ENCODE assay signal across 11 cellular contexts in genomic region chr21:46191257-46191685, GRCh38. TPM values are rescaled to one million over a fixed set of nuclear protein-coding genes. Genes with fewer than 3 reads are reported as not detected.
DNase-seq lines count a peak whose midpoint lies in the region; ATAC-seq, FAIRE-seq and TF ChIP-seq lines count a peak whose summit lies in the region.
"Had no signal": no experiment of that assay in that cellular context is flagged by ENCODE, and none has a peak within 500 bp of the region (broad histone marks: within the 10 kb centered on the region; RNA-seq: fewer than 3 reads in every experiment).

No MANE protein-coding gene starts in this region.

- POLR2A ChIA-PET in T-cell (lab: Charles Lee), result no interaction called here

- no peak for FAIRE-seq in GM12892 (lab: Jason Lieb, UNC)

- CTCF ChIA-PET in T-cell (lab: Charles Lee), result no interaction called here

- H3K27ac ChIP-seq in VCaP, result peak overlapping the region; percentile 98

- ATAC-seq in T-cell (replicated peaks in 1 of 4), result no peak
- ATAC-seq in HG02642 (IDR thresholded peaks at IDR 0.05; ENCODE audit: poor library complexity, unreplicated experiment), result no peak
- no peak for ATAC-seq in GM19397 (IDR thresholded peaks at IDR 0.05; ENCODE audit: unreplicated experiment)

- H3K27ac Mint-ChIP-seq in T-cell, result no peak overlapping the region
- H3K27ac Mint-ChIP-seq: IgD-negative memory B cell, nephron had no signal

- no peak overlapping the region for H3K4me3 Mint-ChIP-seq in T-cell
- H3K4me3 Mint-ChIP-seq: IgD-negative memory B cell, nephron had no signal

- H3K4me1 Mint-ChIP-seq in T-cell, result no peaks in the 10 kb centered on the region

- H3K27me3 Mint-ChIP-seq in T-cell, result no peaks in the 10 kb centered on the region
- H3K27me3 Mint-ChIP-seq: IgD-negative memory B cell had no signal

- no peak for TF ChIP-seq POLR2A in GM12892 (IDR thresholded peaks at IDR 0.05; ENCODE audit: low read depth, low read length)

- DNase-seq in GM12892 (ENCODE audit: insufficient read length) (peak; percentile 1), fibroblast of pulmonary artery (ENCODE audit: low read depth) (peak; percentile 85), renal cortical epithelial cell (ENCODE audit: low read depth) (peak; percentile 61), T-cell (no peak), UCSD-AML1 (lab: John Stamatoyannopoulos, UW; ENCODE audit: unreplicated experiment) (no peak)
- DNase-seq: activated CD4-positive, alpha-beta T cell treated with anti-CD3 and anti-CD28 coated beads for 48 hours had no signal

- no peaks in the 10 kb centered on the region for H3K9me3 Mint-ChIP-seq in T-cell
- H3K9me3 Mint-ChIP-seq: IgD-negative memory B cell, nephron had no signal

- no peak overlapping the region for H3K4me3 ChIP-seq in fibroblast of pulmonary artery (replicated peaks; ENCODE audit: low read depth, low read length)

- peaks cover 14% of the 10 kb centered on the region for H3K36me3 Mint-ChIP-seq in T-cell

- TF ChIP-seq CTCF in VCaP (conservative IDR thresholded peaks at IDR 0.05) (no peak), fibroblast of pulmonary artery (IDR thresholded peaks at IDR 0.05; ENCODE audit: low read length, missing control alignments) (no peak)

RNA-seq across cellular contexts. Expression of gene SPATC1L, which starts 7.0 kb away (rescaled TPM):
- polyA plus RNA-seq in GM12892 (2012; ENCODE audit: missing spikeins), result 3.8 TPM
- total RNA-seq in renal cortical epithelial cell (1.9 and 4.5 TPM in 2 replicates), T-cell (10 to 100 TPM in 3 of 5 donors, 1 to 10 TPM in 2; 1.4 to 22.8 (median 12.5) TPM)

RNA-seq across cellular contexts. Expression of gene FTCD, which starts 35.9 kb away (rescaled TPM):
- polyA plus RNA-seq in GM12892 (2012; ENCODE audit: missing spikeins), result 1.3 TPM
- total RNA-seq in renal cortical epithelial cell (0.30 and 0.35 TPM in 2 replicates), T-cell (1 to 10 TPM in 3 of 5 donors, under 1 TPM in 1, not detected in 1; 0.95 to 6.1 (median 2.5) TPM)
- polyA plus RNA-seq: IgD-negative memory B cell had no signal

RNA-seq across cellular contexts. Expression of gene LSS, which starts 37.3 kb away (rescaled TPM):
- polyA plus RNA-seq in GM12892 (2012; ENCODE audit: missing spikeins), result 33.0 TPM
- total RNA-seq in renal cortical epithelial cell, result 34.2 and 80.6 TPM in 2 replicates
- total RNA-seq in T-cell, result 10 to 100 TPM; 41.3 to 63.0 (median 49.4) TPM

Comparison
In these comparisons a context has a peak if more than half of its experiments do, and no peak if none do; other contexts are left out.
1. DNase-seq: peak in GM12892 (single experiment), fibroblast of pulmonary artery (single experiment) and renal cortical epithelial cell (single experiment); none in T-cell (0 of 34) and UCSD-AML1 (single experiment).